In the genomic region with DNA sequence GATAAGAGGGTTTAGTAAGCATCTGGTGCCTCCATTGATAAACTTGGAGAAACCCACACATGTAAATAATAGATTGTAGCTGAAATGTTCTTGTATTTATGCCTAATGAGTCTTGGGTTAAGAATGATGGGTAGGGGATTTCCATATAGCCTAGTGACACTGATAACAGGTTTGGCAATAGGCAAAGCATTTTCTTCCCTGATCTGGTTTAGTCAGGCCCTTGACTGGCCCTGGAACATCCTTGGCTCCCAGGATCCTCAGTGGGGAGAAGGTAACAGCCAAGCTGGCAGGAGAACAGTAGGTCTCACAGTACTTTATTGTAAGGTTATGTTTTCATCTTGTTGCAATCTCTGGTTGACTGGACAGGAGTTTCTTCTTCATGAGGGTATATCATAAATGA, we compare ENCODE assay signal across 23 cellular contexts.
A peak's percentile ranks its signal among the peaks of the same experiment; 100 is the strongest.
DNase-seq lines count a peak whose midpoint lies in the region; ATAC-seq and TF ChIP-seq lines count a peak whose summit lies in the region.
"Had no signal": no experiment of that assay in that cellular context is flagged by ENCODE, and none has a peak within 500 bp of the region (broad histone marks: within the 10 kb centered on the region; RNA-seq: fewer than 3 reads in every experiment).

No MANE protein-coding gene starts in this region.

- no peak overlapping the region for H3K56ac ChIP-seq in mesendoderm (ENCODE audit: low read length)

- intact Hi-C loops in dorsolateral prefrontal cortex (cut with DNase I), result no loop called here

- H3K23ac ChIP-seq in mesendoderm (ENCODE audit: low read length), result no peak overlapping the region

- no peak overlapping the region for H2BK5ac ChIP-seq in mesendoderm (ENCODE audit: low read length)

- H2BK15ac ChIP-seq in mesendoderm (replicated peaks; ENCODE audit: low read depth), result no peak overlapping the region

- no peak overlapping the region for H3K4ac ChIP-seq in mesendoderm (ENCODE audit: low read depth, low read length)

- no peaks in the 10 kb centered on the region for H3K79me2 ChIP-seq in mesendoderm (ENCODE audit: control insufficient read depth, insufficient read depth, low read length)

- H3K9ac ChIP-seq in mesendoderm (ENCODE audit: low read length), result no peak overlapping the region
- H3K9ac ChIP-seq: SK-N-SH had no signal

- H3K27me3 ChIP-seq in mesendoderm (ENCODE audit: insufficient read depth, low read length, poor library complexity) (no peaks in the 10 kb centered on the region), dorsolateral prefrontal cortex (no peaks in the 10 kb centered on the region)

- H3K27ac ChIP-seq in mesendoderm (ENCODE audit: low read depth, low read length) (no peak overlapping the region), dorsolateral prefrontal cortex (no peak overlapping the region)
- H3K27ac ChIP-seq: HL-60 had no signal

- no peak overlapping the region for H2AK5ac ChIP-seq in mesendoderm (ENCODE audit: low read length)

- no peaks in the 10 kb centered on the region for H3K36me3 ChIP-seq in mesendoderm (ENCODE audit: control insufficient read depth, insufficient read depth, low read length)

- H3K4me2 ChIP-seq in mesendoderm (ENCODE audit: low read length), result no peak overlapping the region
- H3K4me2 ChIP-seq: SK-N-SH had no signal

- no peak overlapping the region for H3K18ac ChIP-seq in mesendoderm (ENCODE audit: low read length)

- ATAC-seq in HG02610 (IDR thresholded peaks at IDR 0.05; ENCODE audit: unreplicated experiment), result peak; percentile 59
- ATAC-seq in GM19463 (IDR thresholded peaks at IDR 0.05; ENCODE audit: unreplicated experiment), result no peak
- no peak for ATAC-seq in GM18517 (IDR thresholded peaks at IDR 0.05; ENCODE audit: unreplicated experiment)
- ATAC-seq: HCT116 had no signal

- no peak overlapping the region for H4K5ac ChIP-seq in mesendoderm (ENCODE audit: low read length)

- peaks cover 2% of the 10 kb centered on the region for H3K4me1 ChIP-seq in mesendoderm (ENCODE audit: control insufficient read depth, low read depth, low read length)

- H3K79me1 ChIP-seq in mesendoderm (ENCODE audit: low read length), result no peaks in the 10 kb centered on the region

- no peak overlapping the region for H2BK120ac ChIP-seq in mesendoderm (ENCODE audit: low read depth, low read length)

- H4K8ac ChIP-seq in mesendoderm (ENCODE audit: low read depth, low read length), result no peak overlapping the region

- no peak overlapping the region for H3K4me3 ChIP-seq in mesendoderm (ENCODE audit: low read length)
- H3K4me3 ChIP-seq in dorsolateral prefrontal cortex, result no peak overlapping the region

- no peak for TF ChIP-seq CTCF in dorsolateral prefrontal cortex (IDR thresholded peaks at IDR 0.05 in 54 of 56, conservative IDR thresholded peaks at IDR 0.05 in 2 of 56; ENCODE audit: low read depth in 1 of 56, partially characterized antibody in 56 of 56)

- DNase-seq in OCI-M1 (lab: John Stamatoyannopoulos, UW) (peak; percentile 59), mesendoderm (peak; percentile 44), GM19238 (ENCODE audit: insufficient read length, low spot score) (no peak), dorsolateral prefrontal cortex (no peak)
- DNase-seq: C1 segment of cervical spinal cord; CD4-positive, alpha-beta memory T cell; COR-L47; DMS79; EL; GDM1; NCI-H1048; NCI-H1417; NCI-H1694; NCI-H2081; NCI-H2227 treated with DMSO at 0.1 percent for 48 hours; NCI-H510A; SK-N-SH; SW 1271 had no signal

Comparison
In these comparisons a context has a peak if more than half of its experiments do, and no peak if none do; other contexts are left out.
1. DNase-seq: peak in OCI-M1 (single experiment) and mesendoderm (single experiment); none in GM19238 (single experiment) and dorsolateral prefrontal cortex (0 of 10).